In the genomic region with DNA sequence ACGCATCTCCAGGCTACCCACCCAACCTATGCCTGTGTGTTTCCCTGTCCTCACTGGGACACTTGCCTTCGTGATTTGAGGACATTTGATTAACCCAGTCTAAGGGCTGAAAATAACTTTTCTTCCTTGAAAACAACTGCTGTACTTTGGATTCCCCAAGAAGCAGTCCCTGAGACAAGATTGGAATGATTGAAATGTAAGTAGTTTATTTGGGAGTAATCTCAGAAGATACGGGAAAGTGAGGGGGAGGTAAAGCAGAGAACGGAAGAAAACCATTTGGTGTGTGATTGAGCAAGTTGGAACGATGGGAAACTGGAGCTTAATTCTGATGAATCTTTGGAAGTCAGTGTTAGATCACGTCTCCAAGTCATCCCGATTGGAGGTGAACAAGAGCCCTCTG, we compare ENCODE assay signal across 1 cellular context.
TF ChIP-seq lines count a peak whose summit lies in the region.

No MANE protein-coding gene starts in this region.

TF ChIP-seq in SK-N-SH, 30 proteins besides CTCF, POLR2A, EP300 and RAD21 (continued from another document):
- TF ChIP-seq, protein P1, sequence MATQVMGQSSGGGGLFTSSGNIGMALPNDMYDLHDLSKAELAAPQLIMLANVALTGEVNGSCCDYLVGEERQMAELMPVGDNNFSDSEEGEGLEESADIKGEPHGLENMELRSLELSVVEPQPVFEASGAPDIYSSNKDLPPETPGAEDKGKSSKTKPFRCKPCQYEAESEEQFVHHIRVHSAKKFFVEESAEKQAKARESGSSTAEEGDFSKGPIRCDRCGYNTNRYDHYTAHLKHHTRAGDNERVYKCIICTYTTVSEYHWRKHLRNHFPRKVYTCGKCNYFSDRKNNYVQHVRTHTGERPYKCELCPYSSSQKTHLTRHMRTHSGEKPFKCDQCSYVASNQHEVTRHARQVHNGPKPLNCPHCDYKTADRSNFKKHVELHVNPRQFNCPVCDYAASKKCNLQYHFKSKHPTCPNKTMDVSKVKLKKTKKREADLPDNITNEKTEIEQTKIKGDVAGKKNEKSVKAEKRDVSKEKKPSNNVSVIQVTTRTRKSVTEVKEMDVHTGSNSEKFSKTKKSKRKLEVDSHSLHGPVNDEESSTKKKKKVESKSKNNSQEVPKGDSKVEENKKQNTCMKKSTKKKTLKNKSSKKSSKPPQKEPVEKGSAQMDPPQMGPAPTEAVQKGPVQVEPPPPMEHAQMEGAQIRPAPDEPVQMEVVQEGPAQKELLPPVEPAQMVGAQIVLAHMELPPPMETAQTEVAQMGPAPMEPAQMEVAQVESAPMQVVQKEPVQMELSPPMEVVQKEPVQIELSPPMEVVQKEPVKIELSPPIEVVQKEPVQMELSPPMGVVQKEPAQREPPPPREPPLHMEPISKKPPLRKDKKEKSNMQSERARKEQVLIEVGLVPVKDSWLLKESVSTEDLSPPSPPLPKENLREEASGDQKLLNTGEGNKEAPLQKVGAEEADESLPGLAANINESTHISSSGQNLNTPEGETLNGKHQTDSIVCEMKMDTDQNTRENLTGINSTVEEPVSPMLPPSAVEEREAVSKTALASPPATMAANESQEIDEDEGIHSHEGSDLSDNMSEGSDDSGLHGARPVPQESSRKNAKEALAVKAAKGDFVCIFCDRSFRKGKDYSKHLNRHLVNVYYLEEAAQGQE (IDR thresholded peaks at IDR 0.05; ENCODE audit: low read depth, low read length): no peak
- no peak for TF ChIP-seq FOXM1 (IDR thresholded peaks at IDR 0.05; ENCODE audit: low read depth)
- TF ChIP-seq NRF1 (IDR thresholded peaks at IDR 0.05; ENCODE audit: low read depth, low read length): no peak
- no peak for TF ChIP-seq FOSL2 (IDR thresholded peaks at IDR 0.05; ENCODE audit: borderline replicate concordance, low read depth)
- no peak for TF ChIP-seq YY1 (IDR thresholded peaks at IDR 0.05; ENCODE audit: low read depth)
- TF ChIP-seq MEF2A (IDR thresholded peaks at IDR 0.05; ENCODE audit: borderline replicate concordance, low read depth): no peak
- TF ChIP-seq GABPA (IDR thresholded peaks at IDR 0.05; ENCODE audit: low read depth): no peak
- no peak for TF ChIP-seq SMC3 (IDR thresholded peaks at IDR 0.05; ENCODE audit: low read depth, low read length)
- TF ChIP-seq TAF1 (IDR thresholded peaks at IDR 0.05; ENCODE audit: borderline replicate concordance, low read depth, low read length): no peak
- TF ChIP-seq NFIC (IDR thresholded peaks at IDR 0.05; ENCODE audit: borderline replicate concordance): no peak
- TF ChIP-seq, protein P2, sequence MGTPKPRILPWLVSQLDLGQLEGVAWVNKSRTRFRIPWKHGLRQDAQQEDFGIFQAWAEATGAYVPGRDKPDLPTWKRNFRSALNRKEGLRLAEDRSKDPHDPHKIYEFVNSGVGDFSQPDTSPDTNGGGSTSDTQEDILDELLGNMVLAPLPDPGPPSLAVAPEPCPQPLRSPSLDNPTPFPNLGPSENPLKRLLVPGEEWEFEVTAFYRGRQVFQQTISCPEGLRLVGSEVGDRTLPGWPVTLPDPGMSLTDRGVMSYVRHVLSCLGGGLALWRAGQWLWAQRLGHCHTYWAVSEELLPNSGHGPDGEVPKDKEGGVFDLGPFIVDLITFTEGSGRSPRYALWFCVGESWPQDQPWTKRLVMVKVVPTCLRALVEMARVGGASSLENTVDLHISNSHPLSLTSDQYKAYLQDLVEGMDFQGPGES (IDR thresholded peaks at IDR 0.05; ENCODE audit: low read depth, low read length): no peak
- TF ChIP-seq, protein P3, sequence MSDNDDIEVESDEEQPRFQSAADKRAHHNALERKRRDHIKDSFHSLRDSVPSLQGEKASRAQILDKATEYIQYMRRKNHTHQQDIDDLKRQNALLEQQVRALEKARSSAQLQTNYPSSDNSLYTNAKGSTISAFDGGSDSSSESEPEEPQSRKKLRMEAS (IDR thresholded peaks at IDR 0.05; ENCODE audit: low read depth): no peak
TF ChIP-seq in SK-N-SH: peak in this region for 0.
